ENCODE assay signal across 14 cellular contexts in the genomic region with DNA sequence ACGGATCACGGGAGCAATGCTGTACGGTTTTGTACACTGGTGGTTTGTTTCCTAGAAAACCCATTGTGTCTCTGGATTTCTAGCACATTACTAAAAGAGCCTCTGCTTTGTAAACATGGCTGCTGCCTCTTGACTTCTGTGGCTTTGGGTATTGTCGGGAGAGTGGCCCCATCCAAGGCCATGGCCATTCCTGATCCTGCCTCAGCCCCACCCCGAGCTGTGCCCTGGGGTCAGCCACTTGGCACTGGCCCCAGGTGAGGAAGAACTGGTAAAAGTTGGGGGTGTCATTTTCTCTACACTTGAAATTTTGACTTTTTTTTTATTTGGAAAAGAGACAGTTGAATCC. TPM values are rescaled to one million over a fixed set of nuclear protein-coding genes. Genes with fewer than 3 reads are reported as not detected.
DNase-seq lines count a peak whose midpoint lies in the region; ATAC-seq, FAIRE-seq and TF ChIP-seq lines count a peak whose summit lies in the region.
"Had no signal": no experiment of that assay in that cellular context is flagged by ENCODE, and none has a peak within 500 bp of the region (broad histone marks: within the 10 kb centered on the region; RNA-seq: fewer than 3 reads in every experiment).

No MANE protein-coding gene starts in this region.

- POLR2A ChIA-PET in HepG2 (lab: Yijun Ruan, JAX): interaction anchor here (1.0 kb wide), 1 partner anchor 113 kb away, joined by 3 read pairs; the partner anchor contains the start of genes DDX54 and RITA1

- H3K9ac ChIP-seq in GM23248 (peak overlapping the region; percentile 81), HepG2 (ENCODE audit: insufficient read depth, low read depth, low read length) (no peak overlapping the region)

- no peaks in the 10 kb centered on the region for H4K20me1 ChIP-seq in GM23248 (ENCODE audit: insufficient read depth)
- no peaks in the 10 kb centered on the region for H4K20me1 ChIP-seq in HepG2 (ENCODE audit: insufficient read depth, low read length)

- peaks cover 14% of the 10 kb centered on the region for H3K4me1 Mint-ChIP-seq in stimulated activated naive CD8-positive, alpha-beta T cell treated with anti-CD3 and anti-CD28 coated beads, Interleukin-15, amount 100 ng/mL, for 72 hours

- H2AFZ ChIP-seq in GM23248 (no peak overlapping the region), HepG2 (ENCODE audit: low read length) (no peak overlapping the region)

- DNase-seq in GM23248 (no peak), adrenal gland (no peak), HepG2 (ENCODE audit: low spot score) (no peak), HPDE6-E6E7 (ENCODE audit: extremely low spot score) (no peak), OCI-M1 (lab: John Stamatoyannopoulos, UW) (no peak)
- DNase-seq in stimulated activated naive CD8-positive, alpha-beta T cell treated with anti-CD3 and anti-CD28 coated beads, Interleukin-15, amount 100 ng/mL, for 72 hours: no peak
- DNase-seq: activated naive CD4-positive, alpha-beta T cell; small intestine had no signal

- H3F3A ChIP-seq in GM23248 (ENCODE audit: insufficient read depth): no peaks in the 10 kb centered on the region

- CTCF ChIA-PET in HepG2 (lab: Yijun Ruan, JAX; ENCODE audit: low intra/inter-chr PET ratio, low total read pairs): no interaction called here

- H3K27ac ChIP-seq in GM23248 (peak overlapping the region; percentile 84), adrenal gland (peak overlapping the region; percentile 57 to 96 (median 90)), HepG2 (ENCODE audit: extremely low read length, insufficient read depth, low read length) (no peak overlapping the region)

- no peak for TF ChIP-seq CTCF in adrenal gland (IDR thresholded peaks at IDR 0.05)
- no peak for TF ChIP-seq CTCF in HepG2 (CRISPR knock-in tag; IDR thresholded peaks at IDR 0.05)

- TF ChIP-seq RAD21 in HepG2 (CRISPR knock-in tag; IDR thresholded peaks at IDR 0.05): no peak

- WGBS in GM23248 (ENCODE audit: low coverage in 1 of 2, low lambda C conversion rate in 2 of 2, missing lambda C conversion rate in 2 of 2), 2 experiments: 84 to 85% methylated on average over 5 of the region's 5 CpGs
- 47 to 56% (median 53%) methylated on average over 5 of the region's 5 CpGs for WGBS in adrenal gland, 4 donors
- 53% methylated on average over 5 of the region's 5 CpGs for WGBS in HepG2 (ENCODE audit: low lambda C conversion rate)

- H3K4me3 ChIP-seq in GM23248 (no peak overlapping the region), adrenal gland (no peak overlapping the region), HepG2 (replicated peaks in 1 of 3; ENCODE audit: insufficient read depth in 1 of 3, low read depth in 2 of 3, low read length in 3 of 3) (no peak overlapping the region)
- H3K4me3 ChIP-seq: GM12878, left lung, tibial nerve had no signal

- no peaks in the 10 kb centered on the region for H3K9me2 ChIP-seq in GM23248 (ENCODE audit: insufficient read depth)

- TF ChIP-seq EP300 in HepG2 (IDR thresholded peaks at IDR 0.05; ENCODE audit: low read depth in 2 of 2, low read length in 2 of 2) (no peak), HepG2 (CRISPR knock-in tag; IDR thresholded peaks at IDR 0.05; ENCODE audit: borderline replicate concordance) (no peak)

- TF ChIP-seq POLR2A in adrenal gland (IDR thresholded peaks at IDR 0.05): no peak
- no peak for TF ChIP-seq POLR2A in HepG2 (IDR thresholded peaks at IDR 0.05; ENCODE audit: insufficient read depth in 1 of 2, low read depth in 2 of 2, low read length in 2 of 2)

- intact Hi-C loops in adrenal gland (cut with DNase I): loop anchor here (10.0 kb wide), 2 partner anchors 94 to 104 kb away; no protein-coding TSS in a partner anchor
- intact Hi-C loops in HepG2 (cut with micrococcal nuclease; ENCODE audit: unreplicated experiment): loop anchor here (1.0 kb wide), 1 partner anchor 77 kb away; the partner anchor contains the start of gene TPCN1

- no peaks in the 10 kb centered on the region for H3K9me3 Mint-ChIP-seq in stimulated activated naive CD8-positive, alpha-beta T cell treated with anti-CD3 and anti-CD28 coated beads, Interleukin-15, amount 100 ng/mL, for 72 hours
- H3K9me3 Mint-ChIP-seq: neural crest cell had no signal

- H3K27me3 ChIP-seq in GM23248 (replicated peaks; ENCODE audit: insufficient read depth): no peaks in the 10 kb centered on the region
- no peaks in the 10 kb centered on the region for H3K27me3 ChIP-seq in adrenal gland
- H3K27me3 ChIP-seq in HepG2 (ENCODE audit: control insufficient read depth in 1 of 2, insufficient read depth in 2 of 2, low read length in 2 of 2): no peaks in the 10 kb centered on the region
- H3K27me3 ChIP-seq: left lung, tibial nerve had no signal

- H3K27me3 Mint-ChIP-seq in stimulated activated naive CD8-positive, alpha-beta T cell treated with anti-CD3 and anti-CD28 coated beads, Interleukin-15, amount 100 ng/mL, for 72 hours: no peaks in the 10 kb centered on the region
- H3K27me3 Mint-ChIP-seq: B cell had no signal

- H3K4me1 ChIP-seq in GM23248 (ENCODE audit: insufficient read depth): peaks cover 17% of the 10 kb centered on the region
- peaks cover 38 to 47% of the 10 kb centered on the region in 2 donors for H3K4me1 ChIP-seq in adrenal gland (replicated peaks in 1 of 2)
- peaks cover 34% of the 10 kb centered on the region for H3K4me1 ChIP-seq in HepG2 (ENCODE audit: insufficient read depth, low read length)

- no peak for FAIRE-seq in HepG2 (lab: Jason Lieb, UNC)
- FAIRE-seq: GM12878, small intestine had no signal

- in situ Hi-C loops in GM23248 (cut with MboI) (no loop called here), HepG2 (cut with HindIII; ENCODE audit: extremely low pct_ligation_motif_present, low pct_unique_long_range_greater_than_20kb) (no loop called here)

- H3K9me3 ChIP-seq in GM23248 (ENCODE audit: low read depth) (no peaks in the 10 kb centered on the region), adrenal gland (replicated peaks in 1 of 3) (no peaks in the 10 kb centered on the region), HepG2 (ENCODE audit: low read length) (no peaks in the 10 kb centered on the region)
- H3K9me3 ChIP-seq: left lung, tibial nerve had no signal

- H3K4me3 Mint-ChIP-seq in stimulated activated naive CD8-positive, alpha-beta T cell treated with anti-CD3 and anti-CD28 coated beads, Interleukin-15, amount 100 ng/mL, for 72 hours: no peak overlapping the region
- H3K4me3 Mint-ChIP-seq: B cell, neural crest cell had no signal

- H3K79me2 ChIP-seq in GM23248 (ENCODE audit: insufficient read depth) (no peaks in the 10 kb centered on the region), HepG2 (ENCODE audit: insufficient read depth, low read length) (no peaks in the 10 kb centered on the region)

- ATAC-seq in HepG2: no peak
- ATAC-seq in stimulated activated naive CD8-positive, alpha-beta T cell treated with anti-CD3 and anti-CD28 coated beads, Interleukin-15, amount 100 ng/mL, for 72 hours: no peak
- no peak for ATAC-seq in HG03280 (IDR thresholded peaks at IDR 0.05; ENCODE audit: unreplicated experiment)
- ATAC-seq: GM12878 had no signal

- BruUV-seq in HepG2 (replicated peaks; lab: Mats Ljungman, UMichigan): no TSS peak

- H3K27ac Mint-ChIP-seq in stimulated activated naive CD8-positive, alpha-beta T cell treated with anti-CD3 and anti-CD28 coated beads, Interleukin-15, amount 100 ng/mL, for 72 hours: peak overlapping the region; percentile 26 to 59
- H3K27ac Mint-ChIP-seq: B cell had no signal

- H3K36me3 ChIP-seq in GM23248 (ENCODE audit: low read depth) (no peaks in the 10 kb centered on the region), adrenal gland (replicated peaks in 1 of 2) (peaks cover 0 to 58% of the 10 kb centered on the region in 2 donors), HepG2 (replicated peaks in 1 of 2; ENCODE audit: control insufficient read depth in 1 of 2, insufficient read depth in 2 of 2, low read length in 2 of 2) (peaks cover 4 to 5% of the 10 kb centered on the region in 2 experiments; a peak in 3 of 5 replicates)

- peak overlapping the region; percentile 65 for H3K4me2 ChIP-seq in GM23248 (ENCODE audit: unreplicated experiment)
- H3K4me2 ChIP-seq in HepG2 (ENCODE audit: low read depth, low read length): no peak overlapping the region

RNA-seq across cellular contexts. Expression of gene SLC8B1, which starts 36.5 kb away (rescaled TPM):
- 5.8 and 6.6 TPM in 2 replicates for total RNA-seq in GM23248 (2014; rRNA removed; shearing (Covaris generic))
- 9.0 and 10.9 TPM in 2 replicates for polyA plus RNA-seq in GM23248 (2016; fragmentation: Nextera tagmentation; extraction: Ambion mirVana)
- total RNA-seq in adrenal gland: 100 to 1,000 TPM; 125 to 286 (median 172) TPM
- 100 to 1,000 TPM; 194 to 288 (median 216) TPM for polyA plus RNA-seq in adrenal gland
- total RNA-seq in HepG2 (2016; rRNA removed; fragmentation: Illumina TruSeq; extraction: Trizol): 3.3 and 6.8 TPM in 2 replicates
- total RNA-seq in HepG2 (2016; cell fraction: cytosol; rRNA removed; fragmentation: Illumina TruSeq; extraction: Trizol; ENCODE audit: low read depth): 1.4 and 1.8 TPM in 2 replicates
- 3.2 and 8.2 TPM in 2 replicates for total RNA-seq in HepG2 (2016; cell fraction: insoluble cytoplasmic fraction; rRNA removed; fragmentation: Illumina TruSeq; extraction: Trizol)
- 3.1 TPM in 2 replicates for total RNA-seq in HepG2 (2016; cell fraction: membrane; rRNA removed; fragmentation: Illumina TruSeq; extraction: Trizol)
- total RNA-seq in HepG2 (2016; cell fraction: nucleus; rRNA removed; fragmentation: Illumina TruSeq; extraction: Trizol): 8.8 and 10.7 TPM in 2 replicates
- polyA plus RNA-seq in HepG2 (2011; rRNA removed): 8.0 and 10.8 TPM in 2 replicates
- polyA plus RNA-seq in HepG2 (2011; cell fraction: cytosol; rRNA removed): 6.6 and 7.8 TPM in 2 replicates
- polyA plus RNA-seq in HepG2 (2011; cell fraction: nucleus; rRNA removed): 20.3 and 24.2 TPM in 2 replicates
- 3.0 and 3.5 TPM in 2 replicates for polyA plus RNA-seq in HepG2 (2012)
- 0.63 and 0.74 TPM in 2 replicates for polyA plus RNA-seq in HepG2 (2016; cell fraction: cytosol; fragmentation: Illumina TruSeq; extraction: Trizol; ENCODE audit: low read depth)
- 3.0 and 3.7 TPM in 2 replicates for polyA plus RNA-seq in HepG2 (2016; cell fraction: insoluble cytoplasmic fraction; fragmentation: Illumina TruSeq; extraction: Trizol; ENCODE audit: low read depth)
- polyA plus RNA-seq in HepG2 (2016; cell fraction: membrane; fragmentation: Illumina TruSeq; extraction: Trizol; ENCODE audit: low read depth): 1.5 and 2.2 TPM in 2 replicates
- polyA plus RNA-seq in HepG2 (2016; cell fraction: nucleus; fragmentation: Illumina TruSeq; extraction: Trizol; ENCODE audit: insufficient read depth, low read depth): 19.5 and 22.7 TPM in 2 replicates
- polyA minus RNA-seq in HepG2 (2011; rRNA and poly(A)+ RNA removed; ENCODE audit: low replicate concordance): 25.8 and 85.0 TPM in 2 replicates
- 5.1 and 6.3 TPM in 2 replicates for polyA minus RNA-seq in HepG2 (2011; cell fraction: cytosol; rRNA and poly(A)+ RNA removed)
- 6.6 and 7.5 TPM in 2 replicates for polyA minus RNA-seq in HepG2 (2011; cell fraction: nucleus; rRNA and poly(A)+ RNA removed)

RNA-seq across cellular contexts. Expression of gene PLBD2, which starts 59.9 kb away (rescaled TPM):
- 38.5 and 43.6 TPM in 2 replicates for total RNA-seq in GM23248 (2014; rRNA removed; shearing (Covaris generic))
- 58.5 and 64.9 TPM in 2 replicates for polyA plus RNA-seq in GM23248 (2016; fragmentation: Nextera tagmentation; extraction: Ambion mirVana)
- total RNA-seq in adrenal gland: 100 to 1,000 TPM; 243 to 416 (median 352) TPM
- polyA plus RNA-seq in adrenal gland: 100 to 1,000 TPM; 128 to 467 (median 142) TPM
- total RNA-seq in HepG2 (2016; rRNA removed; fragmentation: Illumina TruSeq; extraction: Trizol): 5.5 and 8.5 TPM in 2 replicates
- 0.81 and 0.88 TPM in 2 replicates for total RNA-seq in HepG2 (2016; cell fraction: cytosol; rRNA removed; fragmentation: Illumina TruSeq; extraction: Trizol; ENCODE audit: low read depth)
- 7.0 and 7.8 TPM in 2 replicates for total RNA-seq in HepG2 (2016; cell fraction: insoluble cytoplasmic fraction; rRNA removed; fragmentation: Illumina TruSeq; extraction: Trizol)
- total RNA-seq in HepG2 (2016; cell fraction: membrane; rRNA removed; fragmentation: Illumina TruSeq; extraction: Trizol): 2.5 and 3.2 TPM in 2 replicates
- total RNA-seq in HepG2 (2016; cell fraction: nucleus; rRNA removed; fragmentation: Illumina TruSeq; extraction: Trizol): 15.0 and 17.9 TPM in 2 replicates
- polyA plus RNA-seq in HepG2 (2011; rRNA removed): 6.7 and 9.2 TPM in 2 replicates
- 8.0 and 9.7 TPM in 2 replicates for polyA plus RNA-seq in HepG2 (2011; cell fraction: cytosol; rRNA removed)
- polyA plus RNA-seq in HepG2 (2011; cell fraction: nucleus; rRNA removed): 11.1 and 13.1 TPM in 2 replicates
- polyA plus RNA-seq in HepG2 (2012): 10.7 and 11.6 TPM in 2 replicates
- 1.7 and 1.8 TPM in 2 replicates for polyA plus RNA-seq in HepG2 (2016; cell fraction: cytosol; fragmentation: Illumina TruSeq; extraction: Trizol; ENCODE audit: low read depth)
- polyA plus RNA-seq in HepG2 (2016; cell fraction: insoluble cytoplasmic fraction; fragmentation: Illumina TruSeq; extraction: Trizol; ENCODE audit: low read depth): 7.6 and 10.5 TPM in 2 replicates
- polyA plus RNA-seq in HepG2 (2016; cell fraction: membrane; fragmentation: Illumina TruSeq; extraction: Trizol; ENCODE audit: low read depth): 2.6 and 3.9 TPM in 2 replicates
- polyA plus RNA-seq in HepG2 (2016; cell fraction: nucleus; fragmentation: Illumina TruSeq; extraction: Trizol; ENCODE audit: insufficient read depth, low read depth): 33.1 and 37.0 TPM in 2 replicates
- polyA minus RNA-seq in HepG2 (2011; rRNA and poly(A)+ RNA removed; ENCODE audit: low replicate concordance): 12.2 and 26.0 TPM in 2 replicates
- polyA minus RNA-seq in HepG2 (2011; cell fraction: cytosol; rRNA and poly(A)+ RNA removed): 14.8 and 15.8 TPM in 2 replicates
- 5.7 and 7.3 TPM in 2 replicates for polyA minus RNA-seq in HepG2 (2011; cell fraction: nucleus; rRNA and poly(A)+ RNA removed)

Comparison
In these comparisons a context has a peak if more than half of its experiments do, and no peak if none do; other contexts are left out.
1. RNA of gene SLC8B1, which starts 36.5 kb away (total RNA-seq): 125 to 286 TPM in adrenal gland; 1.4 to 10.7 TPM in HepG2 and 5.8 to 6.6 TPM in GM23248; every median in the first group is over 10 times any median in the second.